Comparison of ENCODE assay signal across 8 cellular contexts in genomic region chr1:8712413-8713229, GRCh38.
A peak's percentile ranks its signal among the peaks of the same experiment; 100 is the strongest.
DNase-seq lines count a peak whose midpoint lies in the region; ATAC-seq, FAIRE-seq and TF ChIP-seq lines count a peak whose summit lies in the region.

No MANE protein-coding gene starts in this region.

- no peaks in the 10 kb centered on the region for H3K9me3 ChIP-seq in right atrium auricular region
- H3K9me3 ChIP-seq in ovary = no peaks in the 10 kb centered on the region
- no peaks in the 10 kb centered on the region for H3K9me3 ChIP-seq in testis

- intact Hi-C loops in ovary (cut with DNase I) = no loop called here
- intact Hi-C loops in testis (cut with DNase I; ENCODE audit: low total_unique reads) = no loop called here

- H3K4me1 ChIP-seq in right atrium auricular region = peaks cover 0 to 34% of the 10 kb centered on the region in 2 donors
- H3K4me1 ChIP-seq in ovary (ENCODE audit: insufficient read depth) = peaks cover 2% of the 10 kb centered on the region
- H3K4me1 ChIP-seq in testis = peaks cover 12% of the 10 kb centered on the region

- in situ Hi-C loops in ACHN (cut with HindIII; ENCODE audit: low pct_ligation_motif_present, low pct_unique_long_range_greater_than_20kb, low sequenced_read_pairs) = no loop called here

- peak; percentile 66 for FAIRE-seq in H54 (lab: Jason Lieb, UNC)

- no peak for TF ChIP-seq EP300 in ovary (IDR thresholded peaks at IDR 0.05)

- no peaks in the 10 kb centered on the region for H3K9me3 Mint-ChIP-seq in activated T-helper 17 cell treated with anti-CD3 and anti-CD28 coated beads, Interleukin-2, amount 50 U/mL, for 72 hours

- no peak for ATAC-seq in activated T-helper 17 cell treated with anti-CD3 and anti-CD28 coated beads, Interleukin-2, amount 50 U/mL, for 72 hours (replicated peaks)

- no peak overlapping the region for H3K27ac Mint-ChIP-seq in activated T-helper 17 cell treated with anti-CD3 and anti-CD28 coated beads, Interleukin-2, amount 50 U/mL, for 72 hours

- no peak overlapping the region for H3K4me3 ChIP-seq in right atrium auricular region
- no peak overlapping the region for H3K4me3 ChIP-seq in skeletal muscle cell (ENCODE audit: low read depth, low read length)
- H3K4me3 ChIP-seq in ovary = no peak overlapping the region
- no peak overlapping the region for H3K4me3 ChIP-seq in testis

- DNase-seq in ACHN = peak; percentile 22
- no peak for DNase-seq in H54 (ENCODE audit: insufficient read length, low spot score)
- DNase-seq in NCI-H446 treated with DMSO at 0.1 percent for 48 hours (lab: John Stamatoyannopoulos, UW) = peak; percentile 70
- no peak for DNase-seq in right atrium auricular region (ENCODE audit: low spot score)
- peak; percentile 94 for DNase-seq in skeletal muscle cell (ENCODE audit: low read depth)
- no peak for DNase-seq in ovary
- no peak for DNase-seq in testis

- peaks cover 9% of the 10 kb centered on the region for H3K4me1 Mint-ChIP-seq in activated T-helper 17 cell treated with anti-CD3 and anti-CD28 coated beads, Interleukin-2, amount 50 U/mL, for 72 hours

- H3K27ac ChIP-seq in right atrium auricular region (peak overlapping the region; percentile 33 to 49), ovary (peak overlapping the region in 1 of 2 donors; percentile 27), testis (peak overlapping the region in 1 of 2 donors; percentile 19)

- no peak for TF ChIP-seq CTCF in right atrium auricular region (IDR thresholded peaks at IDR 0.05)
- TF ChIP-seq CTCF in ovary (IDR thresholded peaks at IDR 0.05) = no peak
- no peak for TF ChIP-seq CTCF in testis (IDR thresholded peaks at IDR 0.05)

- no peaks in the 10 kb centered on the region for H3K36me3 ChIP-seq in right atrium auricular region
- no peaks in the 10 kb centered on the region for H3K36me3 ChIP-seq in ovary
- H3K36me3 ChIP-seq in testis (ENCODE audit: low read depth, missing control alignments) = no peaks in the 10 kb centered on the region

- peak overlapping the region; percentile 31 for H3K4me3 Mint-ChIP-seq in activated T-helper 17 cell treated with anti-CD3 and anti-CD28 coated beads, Interleukin-2, amount 50 U/mL, for 72 hours

- H3K27me3 ChIP-seq in right atrium auricular region (no peaks in the 10 kb centered on the region), ovary (no peaks in the 10 kb centered on the region), testis (no peaks in the 10 kb centered on the region)

- WGBS in ovary, 3 donors = 2 to 5% (median 5%) methylated on average over 5 of the region's 5 CpGs
- WGBS in testis, 2 donors = 33 to 36% methylated on average over 5 of the region's 5 CpGs

- TF ChIP-seq POLR2A in H54 (IDR thresholded peaks at IDR 0.05; ENCODE audit: low read depth, low read length) (no peak), ovary (IDR thresholded peaks at IDR 0.05) (no peak), testis (IDR thresholded peaks at IDR 0.05) (no peak)

- H3K27me3 Mint-ChIP-seq in activated T-helper 17 cell treated with anti-CD3 and anti-CD28 coated beads, Interleukin-2, amount 50 U/mL, for 72 hours = no peaks in the 10 kb centered on the region

- H3K36me3 Mint-ChIP-seq in activated T-helper 17 cell treated with anti-CD3 and anti-CD28 coated beads, Interleukin-2, amount 50 U/mL, for 72 hours (ENCODE audit: low read depth) = no peaks in the 10 kb centered on the region

Comparison
In these comparisons a context has a peak if more than half of its experiments do, and no peak if none do; other contexts are left out.
1. DNase-seq: peak in ACHN (single experiment), NCI-H446 treated with DMSO at 0.1 percent for 48 hours (single experiment) and skeletal muscle cell (single experiment); none in H54 (single experiment), right atrium auricular region (single experiment), ovary (0 of 5) and testis (single experiment).